26 cellular contexts compared by ENCODE assay signal in the genomic region with DNA sequence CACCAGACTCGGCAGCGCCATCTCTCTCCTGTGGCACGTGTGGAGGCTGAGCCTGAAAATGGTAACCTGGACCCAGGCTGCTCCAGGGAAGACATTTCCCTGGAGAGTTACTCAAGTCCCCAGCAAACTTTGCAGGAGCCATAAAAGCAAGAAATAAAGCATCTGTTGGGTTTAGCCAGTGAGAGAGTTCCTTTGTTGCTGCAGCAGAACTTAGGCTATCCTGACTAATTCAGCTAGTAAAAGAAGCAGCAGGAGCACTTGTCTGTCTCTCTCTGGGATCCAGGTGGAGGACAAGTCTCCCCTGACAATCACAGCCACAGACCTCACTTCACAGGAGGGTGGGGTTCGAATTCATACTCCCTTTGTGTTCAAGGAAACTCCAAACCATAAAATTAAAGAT.
"Had no signal": no experiment of that assay in that cellular context is flagged by ENCODE, and none has a peak within 500 bp of the region (broad histone marks: within the 10 kb centered on the region; RNA-seq: fewer than 3 reads in every experiment).

No MANE protein-coding gene starts in this region.

- H3K27ac Mint-ChIP-seq: effector memory CD8-positive, alpha-beta T cell; immature natural killer cell; mesothelial cell of epicardium; naive B cell; natural killer cell treated with Interleukin-12 subunit alpha and Interleukin-12 subunit beta and Interleukin-15 and Interleukin-18, amount 100 ng/mL, for 72 hours; stimulated activated effector memory CD8-positive, alpha-beta T cell treated with anti-CD3 and anti-CD28 coated beads, Interleukin-12 subunit alpha, Interleukin-12 subunit beta, amount 100 ng/mL, for 72 hours; type B pancreatic cell had no signal

- DNase-seq: cortex of kidney; effector memory CD8-positive, alpha-beta T cell; erythroblast; esophagus squamous epithelium; foreskin melanocyte; hypothalamus; immature natural killer cell; mesenchymal stem cell; naive B cell; stimulated activated CD4-positive, alpha-beta T cell treated with anti-CD3 and anti-CD28 coated beads, Interleukin-12 subunit alpha, Interleukin-12 subunit beta, amount 100 ng/mL, for 4 hours; stimulated activated CD4-positive, alpha-beta T cell treated with anti-CD3 and anti-CD28 coated beads, Interleukin-1b, Interleukin-23, amount 100 ng/mL, for 48 hours; stimulated activated CD4-positive, alpha-beta T cell treated with anti-CD3 and anti-CD28 coated beads, Interleukin-4, amount 100 ng/mL, for 1 hour; stimulated activated naive CD4-positive, alpha-beta T cell treated with Interleukin-2 at 50 U/mL for 16 hours; thyroid gland had no signal

- H3K36me3 Mint-ChIP-seq: stimulated activated effector memory CD8-positive, alpha-beta T cell treated with anti-CD3 and anti-CD28 coated beads, Interleukin-12 subunit alpha, Interleukin-12 subunit beta, amount 100 ng/mL, for 72 hours; type B pancreatic cell had no signal

- ATAC-seq: effector memory CD8-positive, alpha-beta T cell; mucosa of descending colon; natural killer cell treated with Interleukin-12 subunit alpha and Interleukin-12 subunit beta and Interleukin-15 and Interleukin-18, amount 100 ng/mL, for 72 hours; pancreas; stimulated activated effector memory CD8-positive, alpha-beta T cell treated with anti-CD3 and anti-CD28 coated beads, Interleukin-12 subunit alpha, Interleukin-12 subunit beta, amount 100 ng/mL, for 72 hours had no signal

- H3K36me3 ChIP-seq: esophagus squamous epithelium, neutrophil, pancreas, stomach, thyroid gland had no signal

- FAIRE-seq: endometrium, pancreas, urothelium cell line had no signal

- H3K4me2 ChIP-seq: smooth muscle cell had no signal

- H3K4me1 Mint-ChIP-seq: immature natural killer cell; naive B cell; stimulated activated effector memory CD8-positive, alpha-beta T cell treated with anti-CD3 and anti-CD28 coated beads, Interleukin-12 subunit alpha, Interleukin-12 subunit beta, amount 100 ng/mL, for 72 hours had no signal

- H3K4me3 ChIP-seq: esophagus squamous epithelium, mucosa of descending colon, pancreas, smooth muscle cell, stomach, thyroid gland had no signal

- H3K4me1 ChIP-seq: thyroid gland had no signal

- H3K4me3 Mint-ChIP-seq: effector memory CD8-positive, alpha-beta T cell; immature natural killer cell; mesothelial cell of epicardium; naive B cell; natural killer cell treated with Interleukin-12 subunit alpha and Interleukin-12 subunit beta and Interleukin-15 and Interleukin-18, amount 100 ng/mL, for 72 hours; neural crest cell; stimulated activated effector memory CD8-positive, alpha-beta T cell treated with anti-CD3 and anti-CD28 coated beads, Interleukin-12 subunit alpha, Interleukin-12 subunit beta, amount 100 ng/mL, for 72 hours; type B pancreatic cell had no signal

- H3K9me3 Mint-ChIP-seq: type B pancreatic cell had no signal

- H3K27ac ChIP-seq: neutrophil, pancreas, thyroid gland had no signal

- H3K27me3 ChIP-seq: neutrophil, pancreas, thyroid gland had no signal

- H3K9me3 ChIP-seq: neutrophil, pancreas, thyroid gland had no signal
